8 cellular contexts compared by ENCODE assay signal in genomic region chr16:12271006-12271405, GRCh38.
DNase-seq lines count a peak whose midpoint lies in the region; ATAC-seq, FAIRE-seq and TF ChIP-seq lines count a peak whose summit lies in the region.

No MANE protein-coding gene starts in this region.

- peak; percentile 9 for FAIRE-seq in GM12892 (lab: Jason Lieb, UNC)

- DNase-seq in 8988T = peak; percentile 26
- no peak for DNase-seq in GM12892 (ENCODE audit: insufficient read length)
- DNase-seq in RWPE2 (ENCODE audit: low spot score) = no peak
- peak; percentile 32 for DNase-seq in hepatic stellate cell (ENCODE audit: low spot score)
- no peak for DNase-seq in effector memory CD8-positive, alpha-beta T cell
- no peak for DNase-seq in NK-92 (lab: John Stamatoyannopoulos, UW; ENCODE audit: unreplicated experiment)
- DNase-seq in activated CD4-positive, CD25-positive, alpha-beta regulatory T cell treated with anti-CD3 and anti-CD28 coated beads, Interleukin-2, amount 50 U/mL, for 72 hours = no peak
- DNase-seq in sciatic nerve (ENCODE audit: low spot score) = no peak

- no peak overlapping the region for H3K4me3 ChIP-seq in RWPE2 (ENCODE audit: severe bottlenecking)

- H3K27ac Mint-ChIP-seq in effector memory CD8-positive, alpha-beta T cell = no peak overlapping the region

- no peaks in the 10 kb centered on the region for H3K9me3 ChIP-seq in RWPE2 (ENCODE audit: severe bottlenecking)

- H3K27ac ChIP-seq in RWPE2 (ENCODE audit: poor library complexity, severe bottlenecking) = no peak overlapping the region

- no peaks in the 10 kb centered on the region for H3K27me3 ChIP-seq in RWPE2 (ENCODE audit: insufficient read depth, poor library complexity, severe bottlenecking)

- H3K27me3 Mint-ChIP-seq in effector memory CD8-positive, alpha-beta T cell = no peaks in the 10 kb centered on the region

- no peak overlapping the region for H3K4me3 Mint-ChIP-seq in effector memory CD8-positive, alpha-beta T cell

- ATAC-seq in RWPE2 (ENCODE audit: low read depth) = peak; percentile 58; the same call in 2 of the 3 replicates
- no peak for ATAC-seq in effector memory CD8-positive, alpha-beta T cell (replicated peaks)
- ATAC-seq in sciatic nerve = no peak

- no peak for TF ChIP-seq POLR2A in GM12892 (IDR thresholded peaks at IDR 0.05; ENCODE audit: low read depth, low read length)

- H3K36me3 Mint-ChIP-seq in effector memory CD8-positive, alpha-beta T cell (ENCODE audit: insufficient read depth) = no peaks in the 10 kb centered on the region

- intact Hi-C loops in sciatic nerve (cut with DNase I) = no loop called here

- no peaks in the 10 kb centered on the region for H3K4me1 ChIP-seq in RWPE2 (ENCODE audit: insufficient read depth, poor library complexity, severe bottlenecking)

- peak; percentile 22 for TF ChIP-seq CTCF in RWPE2 (IDR thresholded peaks at IDR 0.05; ENCODE audit: poor library complexity, severe bottlenecking)

- no peaks in the 10 kb centered on the region for H3K9me3 Mint-ChIP-seq in effector memory CD8-positive, alpha-beta T cell

- H3K36me3 ChIP-seq in RWPE2 (ENCODE audit: low read depth) = no peaks in the 10 kb centered on the region

- H3K4me1 Mint-ChIP-seq in effector memory CD8-positive, alpha-beta T cell (ENCODE audit: low read depth in 2 of 2) = peaks cover 0 to 3% of the 10 kb centered on the region in 2 donors

Comparison
In these comparisons a context has a peak if more than half of its experiments do, and no peak if none do; other contexts are left out.
1. DNase-seq: peak in 8988T (single experiment) and hepatic stellate cell (single experiment); none in GM12892 (single experiment), RWPE2 (single experiment), effector memory CD8-positive, alpha-beta T cell (0 of 3), NK-92 (single experiment), activated CD4-positive, CD25-positive, alpha-beta regulatory T cell treated with anti-CD3 and anti-CD28 coated beads, Interleukin-2, amount 50 U/mL, for 72 hours (single experiment) and sciatic nerve (single experiment).